22 cellular contexts compared by ENCODE assay signal in genomic region chr3:62439978-62440377, GRCh38.
A peak's percentile ranks its signal among the peaks of the same experiment; 100 is the strongest.
DNase-seq lines count a peak whose midpoint lies in the region; ATAC-seq, FAIRE-seq and TF ChIP-seq lines count a peak whose summit lies in the region.
"Had no signal": no experiment of that assay in that cellular context is flagged by ENCODE, and none has a peak within 500 bp of the region (broad histone marks: within the 10 kb centered on the region; RNA-seq: fewer than 3 reads in every experiment).

No MANE protein-coding gene starts in this region.

- no peak overlapping the region for H3K4me3 ChIP-seq in A549
- no peak overlapping the region for H3K4me3 ChIP-seq in GM23338
- no peak overlapping the region for H3K4me3 ChIP-seq in K562
- H3K4me3 ChIP-seq: BLaER1 treated with 17β-estradiol and CSF1 and Interleukin-3, amounts not matched to agents 10 nM and 100 nM had no signal

- FAIRE-seq in A549 (lab: Jason Lieb, UNC) (no peak), K562 (lab: Jason Lieb, UNC) (no peak)
- FAIRE-seq: A204.1, D721Med, G401.6, GM12891, GM19239 had no signal

- H3K9me3 Mint-ChIP-seq in GM23338 = peaks cover 3% of the 10 kb centered on the region; the same call in 1 of the 3 replicates
- H3K9me3 Mint-ChIP-seq: CD4-positive, alpha-beta T cell; CD8-positive, alpha-beta T cell had no signal

- H3K27ac ChIP-seq in A549 (no peak overlapping the region), GM23338 (ENCODE audit: low read depth) (no peak overlapping the region), K562 (ENCODE audit: extremely low read depth, low read depth, low read length) (no peak overlapping the region)
- H3K27ac ChIP-seq: BLaER1 treated with 17β-estradiol and CSF1 and Interleukin-3, amounts not matched to agents 10 nM and 100 nM; C4-2B had no signal

- CTCF ChIA-PET in A549 (lab: Yijun Ruan, JAX) = no interaction called here
- CTCF ChIA-PET in K562 (lab: Yijun Ruan, JAX; ENCODE audit: low intra/inter-chr PET ratio) = no interaction called here

- no peaks in the 10 kb centered on the region for H3F3A ChIP-seq in GM23338 (replicated peaks; ENCODE audit: low read depth)

- no peaks in the 10 kb centered on the region for H3K79me2 ChIP-seq in GM23338 (replicated peaks; ENCODE audit: insufficient read depth)
- no peaks in the 10 kb centered on the region for H3K79me2 ChIP-seq in K562 (ENCODE audit: control insufficient read depth, insufficient read depth, low read length)

- TF ChIP-seq EP300 in A549 (IDR thresholded peaks at IDR 0.05) (no peak), K562 (IDR thresholded peaks at IDR 0.05; ENCODE audit: low read length) (no peak)

- POLR2A ChIA-PET in A549 (lab: Yijun Ruan, JAX) (no interaction called here), K562 (lab: Yijun Ruan, JAX) (interaction anchor here (0.6 kb wide), 2 partner anchors 11 to 38 kb away, joined by 3 to 5 read pairs; no protein-coding TSS in a partner anchor)

- H3K4me1 ChIP-seq in A549 (no peaks in the 10 kb centered on the region), GM23338 (ENCODE audit: insufficient read depth) (peaks cover 31% of the 10 kb centered on the region), K562 (replicated peaks in 1 of 2; ENCODE audit: control insufficient read depth in 2 of 2, insufficient read depth in 2 of 2, low read length in 2 of 2) (no peaks in the 10 kb centered on the region)
- H3K4me1 ChIP-seq: Caco-2 had no signal

- TF ChIP-seq RAD21 in A549 (conservative IDR thresholded peaks at IDR 0.05 in 1 of 2, IDR thresholded peaks at IDR 0.05 in 1 of 2) (no peak), K562 (CRISPR knock-in tag; conservative IDR thresholded peaks at IDR 0.05 in 1 of 2, IDR thresholded peaks at IDR 0.05 in 1 of 2) (no peak)

- no peaks in the 10 kb centered on the region for H3K9me1 ChIP-seq in K562 (ENCODE audit: control insufficient read depth, insufficient read depth, low read length)

- H3K4me2 ChIP-seq in A549 = no peak overlapping the region
- H3K4me2 ChIP-seq in GM23338 = peak overlapping the region; percentile 19
- no peak overlapping the region for H3K4me2 ChIP-seq in K562 (ENCODE audit: insufficient read depth, low read length)
- H3K4me2 ChIP-seq: BLaER1 treated with 17β-estradiol and CSF1 and Interleukin-3, amounts not matched to agents 10 nM and 100 nM had no signal

- peaks cover 6% of the 10 kb centered on the region; the same call in 1 of the 3 replicates for H3K36me3 Mint-ChIP-seq in GM23338 (ENCODE audit: low read depth)
- H3K36me3 Mint-ChIP-seq: CD8-positive, alpha-beta T cell had no signal

- no peak overlapping the region for H3K4me3 Mint-ChIP-seq in GM23338
- H3K4me3 Mint-ChIP-seq: B cell; CD4-positive, alpha-beta T cell; CD8-positive, alpha-beta T cell had no signal

- no peak for DNase-seq in A549 (ENCODE audit: low read depth in 1 of 2, low spot score in 1 of 2)
- no peak for DNase-seq in GM23338 (ENCODE audit: low spot score)
- no peak for DNase-seq in K562 (ENCODE audit: extremely low read depth in 1 of 4, low spot score in 3 of 4)
- DNase-seq in activated naive CD4-positive, alpha-beta T cell treated with Interleukin-2 at 50 U/mL for 16 hours = no peak
- no peak for DNase-seq in mucosa of gallbladder (ENCODE audit: low spot score)
- DNase-seq: 8988T; AML-193; Caco-2; Calu3; CD4-positive, alpha-beta T cell; CD8-positive, alpha-beta T cell; DMS79 treated with DMSO at 0.1 percent for 48 hours; GF-D8 had no signal

- ATAC-seq in A549 (no peak), GM23338 (no peak), K562 (no peak), HG03342 (IDR thresholded peaks at IDR 0.05; ENCODE audit: unreplicated experiment) (no peak)
- ATAC-seq: CD8-positive, alpha-beta T cell had no signal

- H4K20me1 ChIP-seq in GM23338 (replicated peaks; ENCODE audit: insufficient read depth) (no peaks in the 10 kb centered on the region), K562 (replicated peaks; ENCODE audit: control insufficient read depth, insufficient read depth, low read length) (no peaks in the 10 kb centered on the region)
- H4K20me1 ChIP-seq: BLaER1 treated with 17β-estradiol and CSF1 and Interleukin-3, amounts not matched to agents 10 nM and 100 nM had no signal

- in situ Hi-C loops in K562 (cut with MboI) = no loop called here

- TF ChIP-seq POLR2A in A549 (IDR thresholded peaks at IDR 0.05; ENCODE audit: low read length) (no peak), K562 (conservative IDR thresholded peaks at IDR 0.05) (no peak)

- H3K27ac Mint-ChIP-seq in GM23338 = no peak overlapping the region
- H3K27ac Mint-ChIP-seq: B cell; CD4-positive, alpha-beta T cell; CD8-positive, alpha-beta T cell had no signal

- H3K9me2 ChIP-seq in GM23338 (ENCODE audit: insufficient read depth) = no peaks in the 10 kb centered on the region

- intact Hi-C loops in K562 (cut with micrococcal nuclease) = no loop called here

- peaks cover 61% of the 10 kb centered on the region for H3K4me1 Mint-ChIP-seq in GM23338
- H3K4me1 Mint-ChIP-seq: B cell had no signal

- no peaks in the 10 kb centered on the region for H3K36me3 ChIP-seq in GM23338 (ENCODE audit: insufficient read depth)
- no peaks in the 10 kb centered on the region for H3K36me3 ChIP-seq in K562 (ENCODE audit: control insufficient read depth, insufficient read depth, low read length)
- H3K36me3 ChIP-seq: BLaER1 treated with 17β-estradiol and CSF1 and Interleukin-3, amounts not matched to agents 10 nM and 100 nM had no signal

- H3K9ac ChIP-seq in K562 (ENCODE audit: insufficient read depth in 1 of 2, low read depth in 2 of 2, low read length in 2 of 2) = no peak overlapping the region
- H3K9ac ChIP-seq: BLaER1 treated with 17β-estradiol and CSF1 and Interleukin-3, amounts not matched to agents 10 nM and 100 nM had no signal

- H2AFZ ChIP-seq in GM23338 = no peak overlapping the region
- H2AFZ ChIP-seq in K562 (ENCODE audit: low read depth, low read length) = no peak overlapping the region

- H3K27me3 ChIP-seq in GM23338 (ENCODE audit: insufficient read depth) = no peaks in the 10 kb centered on the region
- H3K27me3 ChIP-seq in K562 (ENCODE audit: control insufficient read depth in 2 of 2, insufficient read depth in 2 of 2, low read length in 2 of 2) = no peaks in the 10 kb centered on the region
- H3K27me3 ChIP-seq: BLaER1 treated with 17β-estradiol and CSF1 and Interleukin-3, amounts not matched to agents 10 nM and 100 nM had no signal

- no peak for TF ChIP-seq CTCF in A549 (IDR thresholded peaks at IDR 0.05)
- TF ChIP-seq CTCF in GM23338 (conservative IDR thresholded peaks at IDR 0.05; ENCODE audit: low read depth in 2 of 2) = no peak
- TF ChIP-seq CTCF in K562 (IDR thresholded peaks at IDR 0.05 in 2 of 3, conservative IDR thresholded peaks at IDR 0.05 in 1 of 3; ENCODE audit: insufficient read depth in 2 of 3, low read depth in 1 of 3, low read length in 3 of 3) = no peak

- H3K9me3 ChIP-seq in A549 (no peaks in the 10 kb centered on the region), K562 (replicated peaks; ENCODE audit: control insufficient read depth, insufficient read depth, low read depth, low read length) (no peaks in the 10 kb centered on the region)
- H3K9me3 ChIP-seq: Caco-2 had no signal

- BruUV-seq in K562 (replicated peaks; lab: Mats Ljungman, UMichigan) = no TSS peak

- peaks cover 6% of the 10 kb centered on the region for H3K27me3 Mint-ChIP-seq in GM23338 (ENCODE audit: insufficient read depth, low read depth, poor library complexity)

TF ChIP-seq in A549, 52 proteins besides CTCF, POLR2A, EP300 and RAD21:
- peak; percentile 71 for TF ChIP-seq MAFK (IDR thresholded peaks at IDR 0.05; ENCODE audit: partially characterized antibody)
- TF ChIP-seq FOSB (CRISPR knock-in tag; IDR thresholded peaks at IDR 0.05) = no peak

Comparison
In these comparisons a context has a peak if more than half of its experiments do, and no peak if none do; other contexts are left out.
1. Of the 35 proteins assayed by ChIP-seq in both K562 and A549: peak only in K562: none; only in A549: none; in both: MAFK; in neither: 34.